ENCODE assay signal across 8 cellular contexts in the genomic region with DNA sequence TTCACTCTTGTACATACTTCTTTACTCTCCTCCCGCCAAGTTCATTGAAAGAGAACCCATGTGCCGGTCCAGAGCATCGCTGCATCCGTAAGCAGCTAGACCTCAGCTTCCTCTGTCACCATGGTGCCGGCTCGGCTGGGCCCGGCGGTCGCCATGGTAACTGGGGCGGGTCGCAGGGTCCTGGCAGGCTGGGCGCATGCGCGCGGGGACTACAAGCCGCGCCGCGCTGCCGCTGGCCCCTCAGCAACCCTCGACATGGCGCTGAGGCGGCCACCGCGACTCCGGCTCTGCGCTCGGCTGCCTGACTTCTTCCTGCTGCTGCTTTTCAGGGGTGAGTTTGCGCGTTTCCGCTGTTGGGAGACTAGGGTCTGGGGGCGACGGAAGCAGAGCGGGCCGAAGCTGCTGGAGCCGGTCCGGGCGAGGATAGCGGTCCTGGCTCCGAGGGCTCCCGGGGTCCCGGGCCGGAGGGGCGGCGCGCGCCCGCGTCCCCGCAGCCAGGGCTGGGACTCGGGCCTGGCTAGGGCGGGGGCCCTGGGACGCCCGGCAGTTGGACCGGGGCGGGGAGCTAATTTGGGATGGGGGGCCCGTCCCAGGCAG. TPM values are rescaled to one million over a fixed set of nuclear protein-coding genes. Genes with fewer than 3 reads are reported as not detected.
DNase-seq lines count a peak whose midpoint lies in the region; ATAC-seq and TF ChIP-seq lines count a peak whose summit lies in the region.

TSS of gene JAM3 (plus strand) at position 244 of the 597 bp plus-strand sequence. CDS start at position 256, 12 bp downstream.

- H3K4me3 ChIP-seq in LNCaP clone FGC (ENCODE audit: low read depth, low read length) = peak within 1 kb of the TSS; percentile 47

- H3K27me3 Mint-ChIP-seq in activated naive CD8-positive, alpha-beta T cell treated with anti-CD3 and anti-CD28 coated beads, Interleukin-2, amount 10 ng/mL, durations not matched to agents 7 days and 5 days = peaks cover 57% of the 10 kb centered on the region

- peak within 1 kb of the TSS; percentile 84 for H3K27ac Mint-ChIP-seq in activated naive CD8-positive, alpha-beta T cell treated with anti-CD3 and anti-CD28 coated beads, Interleukin-2, amount 10 ng/mL, durations not matched to agents 7 days and 5 days

- ATAC-seq in GM21737 (IDR thresholded peaks at IDR 0.05; ENCODE audit: unreplicated experiment) (peak; percentile 86), Right ventricle myocardium inferior (peak; percentile 98), omental fat pad (ENCODE audit: low FRiP score) (peak; percentile 87)
- ATAC-seq in activated naive CD8-positive, alpha-beta T cell treated with anti-CD3 and anti-CD28 coated beads, Interleukin-2, amount 10 ng/mL, durations not matched to agents 7 days and 5 days (ENCODE audit: low read depth) = peak; percentile 96

- peak within 1 kb of the TSS; percentile 92 for H3K4me3 Mint-ChIP-seq in activated naive CD8-positive, alpha-beta T cell treated with anti-CD3 and anti-CD28 coated beads, Interleukin-2, amount 10 ng/mL, durations not matched to agents 7 days and 5 days

- DNase-seq in DMS153 (lab: John Stamatoyannopoulos, UW) = peak; percentile 88
- DNase-seq in LNCaP clone FGC (ENCODE audit: low read depth) = peak; percentile 39
- DNase-seq in SKM-1 (lab: John Stamatoyannopoulos, UW; ENCODE audit: unreplicated experiment) = peak; percentile 28
- DNase-seq in activated naive CD8-positive, alpha-beta T cell treated with anti-CD3 and anti-CD28 coated beads, Interleukin-2, amount 10 ng/mL, durations not matched to agents 7 days and 5 days = peak; percentile 99
- peak; percentile 96 for DNase-seq in Right ventricle myocardium inferior (ENCODE audit: missing footprints)
- DNase-seq in omental fat pad (ENCODE audit: low spot score) = peak; percentile 70
- peak; percentile 67 to 99 (median 93) for DNase-seq in substantia nigra (lab: John Stamatoyannopoulos, UW)

- TF ChIP-seq CTCF in LNCaP clone FGC (IDR thresholded peaks at IDR 0.05; ENCODE audit: control insufficient read depth, extremely low read depth, insufficient read depth) = no peak
- TF ChIP-seq CTCF in omental fat pad (IDR thresholded peaks at IDR 0.05) = no peak

- POLR2A ChIA-PET in activated naive CD8-positive, alpha-beta T cell treated with anti-CD3 and anti-CD28 coated beads, Interleukin-2, amount 10 ng/mL, durations not matched to agents 7 days and 5 days (lab: Charles Lee) = interaction anchor here (0.5 to 1.8 kb wide), 5 partner anchors 11 to 155 kb away, joined by 3 to 7 read pairs (median 4); partner anchors contain the start of genes NCAPD3 and VPS26B

- no peaks in the 10 kb centered on the region for H3K9me3 Mint-ChIP-seq in activated naive CD8-positive, alpha-beta T cell treated with anti-CD3 and anti-CD28 coated beads, Interleukin-2, amount 10 ng/mL, durations not matched to agents 7 days and 5 days

- intact Hi-C loops in Right ventricle myocardium inferior (cut with DNase I) = loop anchor here (1.0 kb wide), 1 partner anchor 69 kb away; no protein-coding TSS in a partner anchor

- peaks cover 2% of the 10 kb centered on the region for H3K36me3 Mint-ChIP-seq in activated naive CD8-positive, alpha-beta T cell treated with anti-CD3 and anti-CD28 coated beads, Interleukin-2, amount 10 ng/mL, durations not matched to agents 7 days and 5 days

- peaks cover 22% of the 10 kb centered on the region for H3K4me1 Mint-ChIP-seq in activated naive CD8-positive, alpha-beta T cell treated with anti-CD3 and anti-CD28 coated beads, Interleukin-2, amount 10 ng/mL, durations not matched to agents 7 days and 5 days

- H3K27ac ChIP-seq in substantia nigra (ENCODE audit: low read depth, low read length, poor library complexity, severe bottlenecking) = peak within 1 kb of the TSS; percentile 90

RNA-seq across cellular contexts. Expression of gene JAM3, which starts in this region (rescaled TPM):
- total RNA-seq in activated naive CD8-positive, alpha-beta T cell treated with anti-CD3 and anti-CD28 coated beads, Interleukin-2, amount 10 ng/mL, durations not matched to agents 7 days and 5 days = 10 to 100 TPM; 21.1 to 23.7 TPM
- 22.5 TPM for total RNA-seq in Right ventricle myocardium inferior
- total RNA-seq in omental fat pad = 10 to 100 TPM; 17.2 to 33.1 (median 20.0) TPM

Comparison
In these comparisons a context has a peak if more than half of its experiments do, and no peak if none do; other contexts are left out.
1. Peak in every context shown above with its lines: DNase-seq, ATAC-seq, H3K4me3 ChIP-seq and H3K27ac ChIP-seq.
2. DNase-seq: peak in every context shown above with its lines; median percentile 99 in activated naive CD8-positive, alpha-beta T cell treated with anti-CD3 and anti-CD28 coated beads, Interleukin-2, amount 10 ng/mL, durations not matched to agents 7 days and 5 days; 96 in Right ventricle myocardium inferior; 93 in substantia nigra; 88 in DMS153; 70 in omental fat pad; 39 in LNCaP clone FGC; 28 in SKM-1.